2 cellular contexts compared by ENCODE assay signal in genomic region chr6:111909238-111909637, GRCh38.
TF ChIP-seq lines count a peak whose summit lies in the region.

No MANE protein-coding gene starts in this region.

TF ChIP-seq in HepG2, 621 proteins besides CTCF, POLR2A, EP300 and RAD21:
- TF ChIP-seq USF2 (IDR thresholded peaks at IDR 0.05; ENCODE audit: low read depth, low read length) = no peak
- no peak for TF ChIP-seq USF2 (CRISPR knock-in tag; IDR thresholded peaks at IDR 0.05; ENCODE audit: borderline replicate concordance)
- TF ChIP-seq ATF7 (IDR thresholded peaks at IDR 0.05) = peak; percentile 87
- TF ChIP-seq ATF7 (CRISPR knock-in tag; IDR thresholded peaks at IDR 0.05) = no peak
- TF ChIP-seq CREB1 (IDR thresholded peaks at IDR 0.05) = peak; percentile 90
- TF ChIP-seq CREB1 (CRISPR knock-in tag; IDR thresholded peaks at IDR 0.05) = no peak

TF ChIP-seq in H1, 55 proteins besides CTCF, POLR2A, EP300 and RAD21:
- TF ChIP-seq KDM4A (IDR thresholded peaks at IDR 0.05; ENCODE audit: low read depth, low read length, severe bottlenecking) (no peak), ATF2 (IDR thresholded peaks at IDR 0.05; ENCODE audit: low read length) (no peak), RNF2 (IDR thresholded peaks at IDR 0.05; ENCODE audit: borderline replicate concordance, low read depth, low read length, missing control alignments, poor library complexity, severe bottlenecking) (no peak), USF2 (IDR thresholded peaks at IDR 0.05; ENCODE audit: low read length) (no peak), CHD2 (IDR thresholded peaks at IDR 0.05; ENCODE audit: low read length) (no peak), GTF2F1 (IDR thresholded peaks at IDR 0.05; ENCODE audit: borderline replicate concordance, low read depth, low read length) (no peak), EZH2 (IDR thresholded peaks at IDR 0.05; ENCODE audit: low read depth, low read length, severe bottlenecking) (no peak), TBP (IDR thresholded peaks at IDR 0.05; ENCODE audit: low read depth, low read length) (no peak), NRF1 (IDR thresholded peaks at IDR 0.05; ENCODE audit: low read depth, low read length) (no peak), BRCA1 (IDR thresholded peaks at IDR 0.05; ENCODE audit: low read depth, low read length) (no peak), SUZ12 (IDR thresholded peaks at IDR 0.05; ENCODE audit: low read length) (no peak), TCF12 (IDR thresholded peaks at IDR 0.05; ENCODE audit: low read depth, low read length) (no peak), CREB1 (IDR thresholded peaks at IDR 0.05) (no peak), SP4 (IDR thresholded peaks at IDR 0.05; ENCODE audit: low read length) (no peak)
